18 cellular contexts compared by ENCODE assay signal in genomic region chr9:120780367-120780766, GRCh38.
"Had no signal": no experiment of that assay in that cellular context is flagged by ENCODE, and none has a peak within 500 bp of the region (broad histone marks: within the 10 kb centered on the region; RNA-seq: fewer than 3 reads in every experiment).

No MANE protein-coding gene starts in this region.

- FAIRE-seq: RCC 7860 had no signal

- H3K4me3 ChIP-seq: breast epithelium had no signal

- DNase-seq: activated B cell treated with CpG ODN at 0.5 μM for 24 hours; activated CD4-positive, alpha-beta memory T cell treated with anti-CD3 and anti-CD28 coated beads, Interleukin-2, amount 10 ng/mL, durations not matched to agents 7 days and 5 days; activated CD4-positive, alpha-beta T cell treated with anti-CD3 and anti-CD28 coated beads for 36 hours; activated CD4-positive, alpha-beta T cell treated with anti-CD3 and anti-CD28 coated beads, Interleukin-2, amount 50 U/mL, for 1 hour; activated effector memory CD4-positive, alpha-beta T cell treated with Interleukin-2 at 50 U/mL for 16 hours; activated naive CD4-positive, alpha-beta T cell; aorta; caudate nucleus; Karpas-422; NCI-H1092; NCI-H1417; NCI-H2029; NCI-H2107; NCI-H524; SHP77; T-helper 9 cell had no signal

- H3K36me3 ChIP-seq: breast epithelium had no signal

- H3K27me3 ChIP-seq: breast epithelium had no signal

- H3K27ac ChIP-seq: breast epithelium had no signal

- H3K9me3 ChIP-seq: breast epithelium had no signal

- ATAC-seq: activated CD4-positive, alpha-beta T cell treated with anti-CD3 and anti-CD28 coated beads for 36 hours had no signal

- H3K4me1 ChIP-seq: breast epithelium had no signal
